ENCODE assay signal across 19 cellular contexts in the genomic region with DNA sequence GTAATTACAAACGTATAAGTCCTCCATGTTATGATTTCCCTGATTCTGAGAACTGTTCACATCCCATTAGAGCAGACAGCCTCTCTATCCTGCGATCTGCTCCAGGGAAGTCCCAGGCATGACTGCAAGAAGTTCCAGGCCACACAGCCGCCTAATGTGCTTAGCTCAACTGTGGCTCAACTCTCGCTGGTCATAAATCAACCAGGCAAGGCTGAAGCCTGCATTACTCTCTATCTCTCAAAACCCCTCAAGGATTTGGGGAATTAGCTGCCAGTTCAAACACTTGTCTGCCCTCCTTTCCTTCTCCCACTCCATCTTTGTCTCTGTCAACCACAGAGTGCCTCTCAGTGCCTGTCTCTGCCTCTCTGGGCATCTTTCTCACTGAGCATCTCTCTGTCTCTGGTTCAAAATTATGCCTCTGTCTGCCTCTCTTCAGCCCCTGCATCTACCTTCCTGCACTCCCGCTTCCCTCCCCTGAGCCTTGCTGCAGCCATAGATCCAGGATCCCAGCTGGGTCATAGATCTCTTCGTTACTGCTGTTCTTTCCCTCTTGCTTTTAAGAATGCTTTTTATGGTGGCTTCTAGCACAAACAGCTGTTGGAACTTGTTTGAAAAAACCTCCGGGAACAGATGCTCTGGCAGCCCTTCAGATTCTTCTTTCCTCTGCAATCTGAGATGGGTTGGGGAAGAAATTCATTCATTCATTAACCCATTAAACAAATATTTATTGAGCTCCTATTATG. TPM values are rescaled to one million over a fixed set of nuclear protein-coding genes. Genes with fewer than 3 reads are reported as not detected.
A peak's percentile ranks its signal among the peaks of the same experiment; 100 is the strongest.
DNase-seq lines count a peak whose midpoint lies in the region; ATAC-seq, FAIRE-seq and TF ChIP-seq lines count a peak whose summit lies in the region.
"Had no signal": no experiment of that assay in that cellular context is flagged by ENCODE, and none has a peak within 500 bp of the region (broad histone marks: within the 10 kb centered on the region; RNA-seq: fewer than 3 reads in every experiment).

No MANE protein-coding gene starts in this region.

- TF ChIP-seq CTCF in H1 (IDR thresholded peaks at IDR 0.05; ENCODE audit: control extremely low read depth in 1 of 3, insufficient read depth in 1 of 3, low read depth in 1 of 3, low read length in 3 of 3) (no peak), nephron (IDR thresholded peaks at IDR 0.05; ENCODE audit: unreplicated experiment in 3 of 3) (no peak), body of pancreas (IDR thresholded peaks at IDR 0.05) (no peak)

- peak overlapping the region; percentile 6 to 45 (median 9) for H3K4me3 Mint-ChIP-seq in nephron
- H3K4me3 Mint-ChIP-seq: activated B cell treated with CpG ODN at 0.5 μM for 24 hours, B cell, T-helper 17 cell had no signal

- H4K8ac ChIP-seq in H1 (ENCODE audit: extremely low read depth, insufficient read depth, low read length): no peak overlapping the region

- no peak overlapping the region for H3K4me3 ChIP-seq in H1 (ENCODE audit: extremely low read depth in 1 of 4, insufficient read depth in 2 of 4, low read depth in 3 of 4, low read length in 4 of 4)
- H3K4me3 ChIP-seq in body of pancreas: no peak overlapping the region
- H3K4me3 ChIP-seq: ascending aorta, coronary artery, pancreas, stomach had no signal

- H2BK15ac ChIP-seq in H1 (ENCODE audit: low read length): no peak overlapping the region

- TF ChIP-seq POLR2A in H1 (IDR thresholded peaks at IDR 0.05; ENCODE audit: control extremely low read depth in 1 of 2, low read depth in 2 of 2, low read length in 2 of 2): no peak
- no peak for TF ChIP-seq POLR2A in body of pancreas (IDR thresholded peaks at IDR 0.05)

- H3K18ac ChIP-seq in H1 (ENCODE audit: extremely low read depth, low read length): no peak overlapping the region

- no peak overlapping the region for H2BK5ac ChIP-seq in H1 (ENCODE audit: low read depth, low read length)

- ATAC-seq in body of pancreas (no peak), GM21423 (IDR thresholded peaks at IDR 0.05; ENCODE audit: unreplicated experiment) (no peak)
- ATAC-seq: T-helper 17 cell had no signal

- H3K4me2 ChIP-seq in H1 (ENCODE audit: insufficient read depth in 1 of 2, low read depth in 2 of 2, low read length in 2 of 2): no peak overlapping the region
- H3K4me2 ChIP-seq: KMS-11 had no signal

- peak overlapping the region; percentile 96; the same call in 1 of the 2 replicates for H2AFZ ChIP-seq in H1 (ENCODE audit: low read length)

- no peaks in the 10 kb centered on the region for H3K9me3 Mint-ChIP-seq in nephron
- H3K9me3 Mint-ChIP-seq: activated B cell treated with CpG ODN at 0.5 μM for 24 hours had no signal

- DNase-seq in DMS 273 treated with DMSO at 0.1 percent for 48 hours (lab: John Stamatoyannopoulos, UW): peak; percentile 31
- peak; percentile 31 for DNase-seq in NCI-H1694 treated with DMSO at 0.1 percent for 48 hours (lab: John Stamatoyannopoulos, UW)
- DNase-seq in H1 (ENCODE audit: low read depth in 1 of 2, low spot score in 2 of 2): no peak
- DNase-seq in body of pancreas: no peak
- DNase-seq in GM03348 (ENCODE audit: low spot score): no peak
- DNase-seq in HuH-7 (ENCODE audit: low spot score): no peak
- DNase-seq: activated B cell treated with CpG ODN at 0.5 μM for 24 hours, DMS153, NCI-H1417 treated with DMSO at 0.1 percent for 48 hours, pancreas, stomach, T-helper 17 cell had no signal

- peaks cover 36% of the 10 kb centered on the region for H3K27me3 Mint-ChIP-seq in nephron (ENCODE audit: low read depth)

- no peak overlapping the region for H3K14ac ChIP-seq in H1 (ENCODE audit: insufficient read length)

- H3K9me3 ChIP-seq in H1 (ENCODE audit: insufficient read depth in 2 of 2, low read depth in 1 of 2, low read length in 1 of 2) (no peaks in the 10 kb centered on the region), body of pancreas (no peaks in the 10 kb centered on the region)
- H3K9me3 ChIP-seq: ascending aorta, pancreas, stomach had no signal

- no peaks in the 10 kb centered on the region for H3K79me2 ChIP-seq in H1 (ENCODE audit: control insufficient read depth in 1 of 2, insufficient read depth in 2 of 2, low read length in 2 of 2)

- no peak for TF ChIP-seq RAD21 in H1 (IDR thresholded peaks at IDR 0.05 in 1 of 2, conservative IDR thresholded peaks at IDR 0.05 in 1 of 2; ENCODE audit: low read depth in 2 of 2, low read length in 2 of 2)

- H3K4me1 ChIP-seq in H1 (replicated peaks in 1 of 4; ENCODE audit: control insufficient read depth in 3 of 4, insufficient read depth in 4 of 4, low read length in 3 of 4) (peaks cover 10 to 14% (median 12%) of the 10 kb centered on the region in 4 experiments; a peak in 6 of 7 replicates), body of pancreas (no peaks in the 10 kb centered on the region)
- H3K4me1 ChIP-seq: ascending aorta, pancreas had no signal

- H3K4ac ChIP-seq in H1 (replicated peaks; ENCODE audit: insufficient read length, low read depth, low read length): no peak overlapping the region

- H2BK12ac ChIP-seq in H1 (ENCODE audit: low read depth, low read length): no peak overlapping the region

- no peak for FAIRE-seq in H1 (lab: Jason Lieb, UNC)
- FAIRE-seq: pancreas, urothelium cell line had no signal

- H2BK20ac ChIP-seq in H1 (ENCODE audit: low read length): no peak overlapping the region

- peak overlapping the region; percentile 24 for H2BK120ac ChIP-seq in H1 (replicated peaks; ENCODE audit: low read depth, low read length)

- H3K23me2 ChIP-seq in H1 (ENCODE audit: low read depth, low read length): no peaks in the 10 kb centered on the region

- TF ChIP-seq EP300 in H1 (IDR thresholded peaks at IDR 0.05; ENCODE audit: borderline replicate concordance in 1 of 2, low read depth in 2 of 2, low read length in 2 of 2): no peak

- H4K20me1 ChIP-seq in H1 (replicated peaks in 1 of 2; ENCODE audit: control insufficient read depth in 1 of 2, insufficient read depth in 2 of 2, low read length in 2 of 2): no peaks in the 10 kb centered on the region

- POLR2A ChIA-PET in H1 (lab: Charles Lee; ENCODE audit: partially characterized antibody): interaction anchor here (1.4 kb wide), 1 partner anchor 60 kb away, joined by 3 read pairs; no protein-coding TSS in a partner anchor

- intact Hi-C loops in body of pancreas (cut with DNase I): no loop called here

- H3K36me3 ChIP-seq in H1 (ENCODE audit: control insufficient read depth in 2 of 4, insufficient read depth in 4 of 4, low read length in 3 of 4) (no peaks in the 10 kb centered on the region), body of pancreas (replicated peaks in 1 of 2; ENCODE audit: insufficient read depth in 1 of 2, low read depth in 2 of 2) (no peaks in the 10 kb centered on the region)
- H3K36me3 ChIP-seq: ascending aorta, pancreas, stomach had no signal

- no peak overlapping the region for H4K5ac ChIP-seq in H1 (ENCODE audit: insufficient read length, low read depth, low read length)

- H3K27ac ChIP-seq in H1 (ENCODE audit: low read depth, low read length): no peak overlapping the region
- H3K27ac ChIP-seq in body of pancreas: no peak overlapping the region
- H3K27ac ChIP-seq: ascending aorta, coronary artery, KMS-11, pancreas, stomach had no signal

- H3K56ac ChIP-seq in H1 (replicated peaks; ENCODE audit: insufficient read length, low read depth, low read length): no peak overlapping the region

- H4K91ac ChIP-seq in H1 (replicated peaks; ENCODE audit: insufficient read length, low read length): peak overlapping the region; percentile 57

- H3K27me3 ChIP-seq in H1 (replicated peaks in 1 of 4; ENCODE audit: control insufficient read depth in 3 of 4, extremely low read depth in 1 of 4, insufficient read depth in 3 of 4, low read length in 3 of 4): no peaks in the 10 kb centered on the region
- H3K27me3 ChIP-seq in body of pancreas: no peaks in the 10 kb centered on the region
- H3K27me3 ChIP-seq: ascending aorta, pancreas had no signal

- H2AK5ac ChIP-seq in H1 (ENCODE audit: low read depth, low read length): no peak overlapping the region

- no peaks in the 10 kb centered on the region for H3K36me3 Mint-ChIP-seq in nephron (ENCODE audit: low read depth)

- peaks cover 44% of the 10 kb centered on the region for H3K4me1 Mint-ChIP-seq in nephron
- H3K4me1 Mint-ChIP-seq: activated B cell treated with CpG ODN at 0.5 μM for 24 hours, B cell had no signal

- CTCF ChIA-PET in H1 (lab: Charles Lee; ENCODE audit: partially characterized antibody): interaction anchor here (1.5 to 18.4 kb wide), 4 partner anchors 10 to 44 kb away, joined by 3 to 167 read pairs (median 38); no protein-coding TSS in a partner anchor

- no peaks in the 10 kb centered on the region for H3K79me1 ChIP-seq in H1 (ENCODE audit: low read depth, low read length)

- no peak overlapping the region for H3K23ac ChIP-seq in H1 (ENCODE audit: insufficient read length)

- WGBS in H1 (ENCODE audit: extremely low coverage in 1 of 2, insufficient coverage in 1 of 2, insufficient read length in 1 of 2, insufficient replicate concordance in 2 of 2, low coverage in 1 of 2, low lambda C conversion rate in 2 of 2, missing lambda C conversion rate in 1 of 2), 2 experiments: 83% methylated on average over 7 of the region's 7 CpGs; no CpG with 5 or more reads in 1 of the 2 experiments
- 70 to 73% methylated on average over 7 of the region's 7 CpGs for WGBS in body of pancreas, 2 donors

- H3K27ac Mint-ChIP-seq in nephron: peak overlapping the region; percentile 65 to 88 (median 88)
- H3K27ac Mint-ChIP-seq: activated B cell treated with CpG ODN at 0.5 μM for 24 hours, B cell, T-helper 17 cell had no signal

- no peak overlapping the region for H3K9ac ChIP-seq in H1 (replicated peaks in 1 of 4; ENCODE audit: extremely low read depth in 1 of 4, low read depth in 3 of 4, low read length in 3 of 4)
- H3K9ac ChIP-seq: KMS-11 had no signal

TF ChIP-seq in H1, 55 proteins besides CTCF, POLR2A, EP300 and RAD21 (continues in another document):
- TF ChIP-seq SUZ12 (IDR thresholded peaks at IDR 0.05; ENCODE audit: low read length) (no peak), CEBPB (IDR thresholded peaks at IDR 0.05; ENCODE audit: low read depth, low read length) (no peak)

RNA-seq across cellular contexts. Expression of gene GALNT10, which starts 27.9 kb away (rescaled TPM):
- total RNA-seq in H1 (2021; fragmentation: NEBNext Ultra II Directional; extraction: Animal tissue kit (Norgen Biotek cat#: 25700)): 15.2 and 15.5 TPM in 2 replicates
- polyA plus RNA-seq in H1 (2011; rRNA removed): 4.6 and 5.1 TPM in 2 replicates
- 7.7 TPM for polyA plus RNA-seq in H1 (2011; cell fraction: cytosol; rRNA removed)
- 15.9 TPM for polyA plus RNA-seq in H1 (2011; cell fraction: nucleus; rRNA removed)
- polyA plus RNA-seq in H1 (2012, experiment 1 of 2): 7.3 to 11.0 TPM (median 8.5 TPM) in 4 replicates
- polyA plus RNA-seq in H1 (2012, experiment 2 of 2): 5.7 TPM
- 16.8 TPM for polyA plus RNA-seq in H1 (2013, experiment 1 of 2)
- polyA plus RNA-seq in H1 (2013, experiment 2 of 2): 21.6 TPM
- 21.7 and 44.6 TPM in 2 replicates for polyA minus RNA-seq in H1 (2011; rRNA and poly(A)+ RNA removed)
- 8.4 TPM for polyA minus RNA-seq in H1 (2011; cell fraction: cytosol; rRNA and poly(A)+ RNA removed)
- polyA minus RNA-seq in H1 (2011; cell fraction: nucleus; rRNA and poly(A)+ RNA removed): 25.8 TPM
- total RNA-seq in body of pancreas: 10 to 100 TPM; 11.5 to 19.5 TPM

Comparison
In these comparisons a context has a peak if more than half of its experiments do, and no peak if none do; other contexts are left out.
1. DNase-seq: peak in DMS 273 treated with DMSO at 0.1 percent for 48 hours (single experiment) and NCI-H1694 treated with DMSO at 0.1 percent for 48 hours (single experiment); none in H1 (0 of 2), body of pancreas (0 of 4), GM03348 (single experiment) and HuH-7 (single experiment).